ENCODE assay signal across 21 cellular contexts in genomic region chr10:104501449-104501848, GRCh38.
A peak's percentile ranks its signal among the peaks of the same experiment; 100 is the strongest.
DNase-seq lines count a peak whose midpoint lies in the region; ATAC-seq, FAIRE-seq and TF ChIP-seq lines count a peak whose summit lies in the region.
"Had no signal": no experiment of that assay in that cellular context is flagged by ENCODE, and none has a peak within 500 bp of the region (broad histone marks: within the 10 kb centered on the region; RNA-seq: fewer than 3 reads in every experiment).

No MANE protein-coding gene starts in this region.

- H3K27me3 ChIP-seq in SK-N-SH (ENCODE audit: insufficient read depth) = no peaks in the 10 kb centered on the region
- no peaks in the 10 kb centered on the region for H3K27me3 ChIP-seq in bronchial epithelial cell (ENCODE audit: control insufficient read depth, insufficient read depth, low read length)
- H3K27me3 ChIP-seq: BE2C, BLaER1 had no signal

- no peak overlapping the region for H3K9ac ChIP-seq in SK-N-SH
- H3K9ac ChIP-seq: BLaER1 had no signal

- H3K4me1 ChIP-seq in SK-N-SH (ENCODE audit: control insufficient read depth in 1 of 2, insufficient read depth in 2 of 2, low read depth in 1 of 2, low read length in 1 of 2) = peaks cover 0 to 33% of the 10 kb centered on the region in 2 experiments; a peak in 2 of 4 replicates
- H3K4me1 ChIP-seq: BE2C, Caco-2 had no signal

- no peak for TF ChIP-seq CTCF in SK-N-SH (IDR thresholded peaks at IDR 0.05)
- no peak for TF ChIP-seq CTCF in bronchial epithelial cell (IDR thresholded peaks at IDR 0.05; ENCODE audit: insufficient read depth, low read length, severe bottlenecking)

- no peaks in the 10 kb centered on the region for H3K9me2 ChIP-seq in SK-N-SH

- CTCF ChIA-PET in SK-N-SH (lab: Yijun Ruan, JAX) = interaction anchor here (0.8 to 5.1 kb wide), 3 partner anchors 90 to 112 kb away, joined by 3 to 26 read pairs (median 4); no protein-coding TSS in a partner anchor

- TF ChIP-seq RAD21 in SK-N-SH (IDR thresholded peaks at IDR 0.05; ENCODE audit: low read length) = no peak

- peak; percentile 28 for FAIRE-seq in bronchial epithelial cell (lab: Jason Lieb, UNC)
- FAIRE-seq: A204.1, D721Med, G401.6, GM12891, GM19239 had no signal

- TF ChIP-seq EP300 in SK-N-SH (IDR thresholded peaks at IDR 0.05; ENCODE audit: borderline replicate concordance in 1 of 2, low read depth in 1 of 2, low read length in 1 of 2) = peak in 1 of 2 experiments; percentile 72; a peak in 1 of 4 replicates

- no peaks in the 10 kb centered on the region for H4K20me1 ChIP-seq in SK-N-SH (ENCODE audit: insufficient read depth)
- H4K20me1 ChIP-seq: BLaER1 had no signal

- no peak for ATAC-seq in HG03135 (IDR thresholded peaks at IDR 0.05; ENCODE audit: unreplicated experiment)
- ATAC-seq: CD8-positive, alpha-beta T cell had no signal

- H3K79me2 ChIP-seq in SK-N-SH (ENCODE audit: insufficient read depth) = no peaks in the 10 kb centered on the region

- POLR2A ChIA-PET in SK-N-SH (lab: Yijun Ruan, JAX) = no interaction called here

- H3K4me3 ChIP-seq in SK-N-SH (ENCODE audit: low read depth in 2 of 2, low read length in 1 of 2) (no peak overlapping the region), bronchial epithelial cell (ENCODE audit: low read depth, low read length) (no peak overlapping the region)
- H3K4me3 ChIP-seq: BLaER1 had no signal

- H3K4me2 ChIP-seq in SK-N-SH = no peak overlapping the region

- no peak overlapping the region for H2AFZ ChIP-seq in SK-N-SH (ENCODE audit: low read depth)

- DNase-seq in NCI-H69 (lab: John Stamatoyannopoulos, UW) (peak; percentile 3), SK-N-SH (peak; percentile 48), bronchial epithelial cell (ENCODE audit: low read depth) (no peak), GOT3 (lab: John Stamatoyannopoulos, UW) (no peak)
- DNase-seq: 8988T; ACHN; BE2C; C1 segment of cervical spinal cord; Caco-2; Calu3; CD4-positive, alpha-beta T cell; CD8-positive, alpha-beta T cell; DMS79 treated with DMSO at 0.1 percent for 48 hours; GF-D8 had no signal

- no peaks in the 10 kb centered on the region for H3F3A ChIP-seq in SK-N-SH (replicated peaks; ENCODE audit: insufficient read depth)

- no peaks in the 10 kb centered on the region for H3K9me3 ChIP-seq in SK-N-SH
- H3K9me3 ChIP-seq: BE2C, BLaER1, Caco-2 had no signal

- H3K27ac ChIP-seq in SK-N-SH (ENCODE audit: low read depth in 2 of 2, low read length in 1 of 2) = peak overlapping the region in 1 of 2 experiments; percentile 84; a peak in 2 of 4 replicates
- H3K27ac ChIP-seq: BLaER1 had no signal

- H3K36me3 ChIP-seq in SK-N-SH (replicated peaks in 1 of 2; ENCODE audit: control insufficient read depth in 1 of 2, insufficient read depth in 2 of 2, low read length in 1 of 2) = no peaks in the 10 kb centered on the region
- H3K36me3 ChIP-seq in bronchial epithelial cell (ENCODE audit: control insufficient read depth, insufficient read depth, low read length) = no peaks in the 10 kb centered on the region
- H3K36me3 ChIP-seq: BE2C, BLaER1 had no signal

- WGBS in SK-N-SH (ENCODE audit: low lambda C conversion rate) = 11% methylated on average over 2 of the region's 2 CpGs

TF ChIP-seq in SK-N-SH, 30 proteins besides CTCF, POLR2A, EP300 and RAD21:
- TF ChIP-seq GATA2 (CRISPR knock-in tag; IDR thresholded peaks at IDR 0.05) = 0 out of 2 replicates have a peak, but pooled peaks have one; percentile 9
- TF ChIP-seq IRF3 (IDR thresholded peaks at IDR 0.05; ENCODE audit: low read depth, low read length) = no peak
- no peak for TF ChIP-seq REST (IDR thresholded peaks at IDR 0.05; ENCODE audit: low read depth, low read length)
- TF ChIP-seq RCOR1 (IDR thresholded peaks at IDR 0.05; ENCODE audit: low read length) = peak; percentile 67
- TF ChIP-seq TCF12 (IDR thresholded peaks at IDR 0.05) = peak; percentile 29; the same call in 1 of the 2 replicates
- no peak for TF ChIP-seq SMC3 (IDR thresholded peaks at IDR 0.05; ENCODE audit: low read depth, low read length)
- TF ChIP-seq CHD2 (IDR thresholded peaks at IDR 0.05; ENCODE audit: low read length, partially characterized antibody) = peak; percentile 33

Comparison
In these comparisons a context has a peak if more than half of its experiments do, and no peak if none do; other contexts are left out.
1. DNase-seq: peak in NCI-H69 (single experiment) and SK-N-SH (single experiment); none in bronchial epithelial cell (single experiment) and GOT3 (single experiment).